22 cellular contexts compared by ENCODE assay signal in genomic region chr13:51538626-51539179, GRCh38. TPM values are rescaled to one million over a fixed set of nuclear protein-coding genes. Genes with fewer than 3 reads are reported as not detected.
DNase-seq lines count a peak whose midpoint lies in the region; ATAC-seq, FAIRE-seq and TF ChIP-seq lines count a peak whose summit lies in the region.
"Had no signal": no experiment of that assay in that cellular context is flagged by ENCODE, and none has a peak within 500 bp of the region (broad histone marks: within the 10 kb centered on the region; RNA-seq: fewer than 3 reads in every experiment).

No MANE protein-coding gene starts in this region.

- no peaks in the 10 kb centered on the region for H3K4me1 ChIP-seq in breast epithelium
- H3K4me1 ChIP-seq in H1 (replicated peaks in 1 of 4; ENCODE audit: control insufficient read depth in 3 of 4, insufficient read depth in 4 of 4, low read length in 3 of 4) = peaks cover 0 to 13% (median 5%) of the 10 kb centered on the region in 4 experiments; a peak in 4 of 7 replicates
- H3K4me1 ChIP-seq in parathyroid adenoma = peaks cover 4% of the 10 kb centered on the region
- peaks cover 37% of the 10 kb centered on the region for H3K4me1 ChIP-seq in vagina

- TF ChIP-seq POLR2A in breast epithelium (IDR thresholded peaks at IDR 0.05) (no peak), H1 (IDR thresholded peaks at IDR 0.05; ENCODE audit: control extremely low read depth in 1 of 2, low read depth in 2 of 2, low read length in 2 of 2) (no peak), vagina (IDR thresholded peaks at IDR 0.05) (no peak)

- TF ChIP-seq EP300 in H1 (IDR thresholded peaks at IDR 0.05; ENCODE audit: borderline replicate concordance in 1 of 2, low read depth in 2 of 2, low read length in 2 of 2) = no peak

- 64% methylated on average over 9 of the region's 9 CpGs; no CpG with 5 or more reads in 1 of the 2 experiments for WGBS in H1 (ENCODE audit: extremely low coverage in 1 of 2, insufficient coverage in 1 of 2, insufficient read length in 1 of 2, insufficient replicate concordance in 2 of 2, low coverage in 1 of 2, low lambda C conversion rate in 2 of 2, missing lambda C conversion rate in 1 of 2), 2 experiments

- no peak overlapping the region for H3K18ac ChIP-seq in H1 (ENCODE audit: extremely low read depth, low read length)

- no peak overlapping the region for H3K4me3 ChIP-seq in breast epithelium
- no peak overlapping the region; a peak in 1 of 8 replicates for H3K4me3 ChIP-seq in H1 (ENCODE audit: extremely low read depth in 1 of 4, insufficient read depth in 2 of 4, low read depth in 3 of 4, low read length in 4 of 4)
- H3K4me3 ChIP-seq in parathyroid adenoma (ENCODE audit: low read depth, low read length) = no peak overlapping the region
- H3K4me3 ChIP-seq in vagina = no peak overlapping the region
- H3K4me3 ChIP-seq: A549, K562, stomach had no signal

- TF ChIP-seq RAD21 in H1 (IDR thresholded peaks at IDR 0.05 in 1 of 2, conservative IDR thresholded peaks at IDR 0.05 in 1 of 2; ENCODE audit: low read depth in 2 of 2, low read length in 2 of 2) = no peak

- no peak overlapping the region; a peak in 1 of 4 replicates for H3K4me2 ChIP-seq in H1 (ENCODE audit: insufficient read depth in 1 of 2, low read depth in 2 of 2, low read length in 2 of 2)
- H3K4me2 ChIP-seq in parathyroid adenoma (ENCODE audit: low read length) = no peak overlapping the region
- H3K4me2 ChIP-seq: A549 had no signal

- H4K8ac ChIP-seq in H1 (ENCODE audit: extremely low read depth, insufficient read depth, low read length) = 0 out of 2 replicates have a peak overlapping the region, but pooled peaks have one; percentile 31

- no peak overlapping the region for H2BK120ac ChIP-seq in H1 (replicated peaks; ENCODE audit: low read depth, low read length)

- H3K36me3 Mint-ChIP-seq in MCF 10A (ENCODE audit: insufficient read depth, unreplicated experiment) (no peaks in the 10 kb centered on the region), progenitor cell of endocrine pancreas (ENCODE audit: insufficient read depth) (no peaks in the 10 kb centered on the region)
- H3K36me3 Mint-ChIP-seq in naive thymus-derived CD8-positive, alpha-beta T cell = no peaks in the 10 kb centered on the region
- H3K36me3 Mint-ChIP-seq: type B pancreatic cell had no signal

- ATAC-seq in naive thymus-derived CD8-positive, alpha-beta T cell = no peak
- ATAC-seq: A549, K562, T-helper 17 cell had no signal

- no peak overlapping the region for H2AK5ac ChIP-seq in H1 (ENCODE audit: low read depth, low read length)

- no peak for DNase-seq in breast epithelium (ENCODE audit: low spot score in 2 of 2)
- no peak for DNase-seq in MCF 10A (ENCODE audit: unreplicated experiment)
- no peak for DNase-seq in H1 (ENCODE audit: low read depth in 1 of 2, low spot score in 2 of 2)
- DNase-seq in vagina (ENCODE audit: extremely low spot score in 2 of 2) = no peak
- no peak for DNase-seq in naive thymus-derived CD8-positive, alpha-beta T cell
- no peak for DNase-seq in progenitor cell of endocrine pancreas (ENCODE audit: low spot score, unreplicated experiment)
- DNase-seq in D341Med (ENCODE audit: low spot score) = no peak
- DNase-seq: activated CD4-positive, alpha-beta T cell treated with anti-CD3 and anti-CD28 coated beads for 48 hours; CD8-positive, alpha-beta memory T cell; mammary epithelial cell; MM.1S; NCI-H146; NCI-H526; occipital lobe; RPMI8226; stomach; T-helper 17 cell had no signal

- H2BK12ac ChIP-seq in H1 (ENCODE audit: low read depth, low read length) = no peak overlapping the region

- no TSS peak for BruUV-seq in MCF 10A (replicated peaks; lab: Mats Ljungman, UMichigan)

- CTCF ChIA-PET in MCF 10A (lab: Yijun Ruan, JAX) = no interaction called here
- CTCF ChIA-PET in H1 (lab: Charles Lee; ENCODE audit: partially characterized antibody) = interaction anchor here (0.9 kb wide), 1 partner anchor 13 kb away, joined by 3 read pairs; no protein-coding TSS in a partner anchor

- H3K9me3 ChIP-seq in breast epithelium (no peaks in the 10 kb centered on the region), H1 (ENCODE audit: insufficient read depth in 2 of 2, low read depth in 1 of 2, low read length in 1 of 2) (no peaks in the 10 kb centered on the region), parathyroid adenoma (ENCODE audit: control insufficient read depth, low read length) (no peaks in the 10 kb centered on the region), vagina (no peaks in the 10 kb centered on the region)
- H3K9me3 ChIP-seq: A549, stomach had no signal

- H3K79me1 ChIP-seq in H1 (ENCODE audit: low read depth, low read length) = no peaks in the 10 kb centered on the region

- H3K4me3 Mint-ChIP-seq in MCF 10A (ENCODE audit: unreplicated experiment) = no peak overlapping the region
- H3K4me3 Mint-ChIP-seq in naive thymus-derived CD8-positive, alpha-beta T cell = no peak overlapping the region
- no peak overlapping the region for H3K4me3 Mint-ChIP-seq in progenitor cell of endocrine pancreas (ENCODE audit: low read depth)
- H3K4me3 Mint-ChIP-seq: B cell; CD8-positive, alpha-beta memory T cell; T-helper 17 cell; type B pancreatic cell had no signal

- H3K9ac ChIP-seq in H1 (replicated peaks in 1 of 4; ENCODE audit: extremely low read depth in 1 of 4, low read depth in 3 of 4, low read length in 3 of 4) (no peak overlapping the region), parathyroid adenoma (no peak overlapping the region)

- H3K9me3 Mint-ChIP-seq in MCF 10A (ENCODE audit: unreplicated experiment) = no peaks in the 10 kb centered on the region
- no peaks in the 10 kb centered on the region for H3K9me3 Mint-ChIP-seq in naive thymus-derived CD8-positive, alpha-beta T cell
- no peaks in the 10 kb centered on the region for H3K9me3 Mint-ChIP-seq in progenitor cell of endocrine pancreas (ENCODE audit: low read depth)
- H3K9me3 Mint-ChIP-seq: CD8-positive, alpha-beta memory T cell; type B pancreatic cell had no signal

- intact Hi-C loops in breast epithelium (cut with DNase I; ENCODE audit: low total_unique reads) (no loop called here), MCF 10A (cut with micrococcal nuclease) (no loop called here), vagina (cut with DNase I) (no loop called here)

- H3K14ac ChIP-seq in H1 (ENCODE audit: insufficient read length) = no peak overlapping the region

- no peak overlapping the region for H4K5ac ChIP-seq in H1 (ENCODE audit: insufficient read length, low read depth, low read length)

- no peaks in the 10 kb centered on the region for H4K20me1 ChIP-seq in H1 (replicated peaks in 1 of 2; ENCODE audit: control insufficient read depth in 1 of 2, insufficient read depth in 2 of 2, low read length in 2 of 2)

- no peak overlapping the region for H3K56ac ChIP-seq in H1 (replicated peaks; ENCODE audit: insufficient read length, low read depth, low read length)

- no peak overlapping the region for H3K23ac ChIP-seq in H1 (ENCODE audit: insufficient read length)

- no peak overlapping the region for H2BK20ac ChIP-seq in H1 (ENCODE audit: low read length)

- POLR2A ChIA-PET in MCF 10A (lab: Yijun Ruan, JAX) (interaction anchor here (0.6 to 3.8 kb wide), 7 partner anchors 12 to 85 kb away, joined by 3 to 20 read pairs (median 6); partner anchors contain the start of gene INTS6), H1 (lab: Charles Lee; ENCODE audit: partially characterized antibody) (interaction anchor here (0.7 to 1.4 kb wide), 2 partner anchors 13 to 45 kb away, joined by 3 to 4 read pairs; no protein-coding TSS in a partner anchor)
- POLR2A ChIA-PET in naive thymus-derived CD8-positive, alpha-beta T cell (lab: Charles Lee) = no interaction called here

- H3K4ac ChIP-seq in H1 (replicated peaks; ENCODE audit: insufficient read length, low read depth, low read length) = peak overlapping the region; percentile 64

- no peaks in the 10 kb centered on the region; the same call in 1 of the 2 replicates for H3K23me2 ChIP-seq in H1 (ENCODE audit: low read depth, low read length)

- H3K36me3 ChIP-seq in breast epithelium (no peaks in the 10 kb centered on the region), H1 (ENCODE audit: control insufficient read depth in 2 of 4, insufficient read depth in 4 of 4, low read length in 3 of 4) (no peaks in the 10 kb centered on the region), parathyroid adenoma (ENCODE audit: control insufficient read depth, insufficient read depth, low read length) (no peaks in the 10 kb centered on the region), vagina (no peaks in the 10 kb centered on the region)
- H3K36me3 ChIP-seq: stomach had no signal

- H3K4me1 Mint-ChIP-seq in MCF 10A (ENCODE audit: insufficient read depth, unreplicated experiment) (peaks cover 28% of the 10 kb centered on the region), progenitor cell of endocrine pancreas (ENCODE audit: low read depth) (peaks cover 11% of the 10 kb centered on the region)
- H3K4me1 Mint-ChIP-seq in naive thymus-derived CD8-positive, alpha-beta T cell = peaks cover 6 to 18% (median 12%) of the 10 kb centered on the region in 4 donors

- TF ChIP-seq CTCF in breast epithelium (IDR thresholded peaks at IDR 0.05) (no peak), MCF 10A (IDR thresholded peaks at IDR 0.05; ENCODE audit: unreplicated experiment) (no peak), H1 (IDR thresholded peaks at IDR 0.05; ENCODE audit: control extremely low read depth in 1 of 3, insufficient read depth in 1 of 3, low read depth in 1 of 3, low read length in 3 of 3) (no peak), parathyroid adenoma (IDR thresholded peaks at IDR 0.05) (no peak), vagina (IDR thresholded peaks at IDR 0.05) (no peak), progenitor cell of endocrine pancreas (IDR thresholded peaks at IDR 0.05; ENCODE audit: unreplicated experiment) (no peak)

- H2BK15ac ChIP-seq in H1 (ENCODE audit: low read length) = no peak overlapping the region

- H3K27ac ChIP-seq in breast epithelium = peak overlapping the region; percentile 59 to 61
- H3K27ac ChIP-seq in H1 (ENCODE audit: low read depth, low read length) = no peak overlapping the region
- peak overlapping the region; percentile 21 for H3K27ac ChIP-seq in parathyroid adenoma
- peak overlapping the region; percentile 72 for H3K27ac ChIP-seq in vagina

- H3K79me2 ChIP-seq in H1 (ENCODE audit: control insufficient read depth in 1 of 2, insufficient read depth in 2 of 2, low read length in 2 of 2) (no peaks in the 10 kb centered on the region), parathyroid adenoma (no peaks in the 10 kb centered on the region)

- no peak overlapping the region for H4K91ac ChIP-seq in H1 (replicated peaks; ENCODE audit: insufficient read length, low read length)

- no peaks in the 10 kb centered on the region for H3K27me3 Mint-ChIP-seq in MCF 10A (ENCODE audit: insufficient read depth, unreplicated experiment)
- peaks cover 0 to 2% (median 0%) of the 10 kb centered on the region in 5 donors for H3K27me3 Mint-ChIP-seq in naive thymus-derived CD8-positive, alpha-beta T cell
- no peaks in the 10 kb centered on the region for H3K27me3 Mint-ChIP-seq in progenitor cell of endocrine pancreas
- H3K27me3 Mint-ChIP-seq: T-helper 17 cell, type B pancreatic cell had no signal

- H2AFZ ChIP-seq in H1 (ENCODE audit: low read length) (no peak overlapping the region), parathyroid adenoma (peak overlapping the region; percentile 63)

- no peak overlapping the region for H3K27ac Mint-ChIP-seq in MCF 10A (ENCODE audit: low read depth, unreplicated experiment)
- peak overlapping the region in 1 of 10 donors; percentile 10 for H3K27ac Mint-ChIP-seq in naive thymus-derived CD8-positive, alpha-beta T cell
- H3K27ac Mint-ChIP-seq in progenitor cell of endocrine pancreas = no peak overlapping the region
- H3K27ac Mint-ChIP-seq: B cell, T-helper 17 cell, type B pancreatic cell had no signal

- H3K27me3 ChIP-seq in breast epithelium = no peaks in the 10 kb centered on the region
- H3K27me3 ChIP-seq in H1 (replicated peaks in 1 of 4; ENCODE audit: control insufficient read depth in 3 of 4, extremely low read depth in 1 of 4, insufficient read depth in 3 of 4, low read length in 3 of 4) = no peaks in the 10 kb centered on the region
- H3K27me3 ChIP-seq in parathyroid adenoma (ENCODE audit: control insufficient read depth, insufficient read depth, low read length) = no peaks in the 10 kb centered on the region
- H3K27me3 ChIP-seq in vagina = no peaks in the 10 kb centered on the region
- H3K27me3 ChIP-seq: stomach had no signal

- no peak for FAIRE-seq in H1 (lab: Jason Lieb, UNC)
- FAIRE-seq: A549, K562 had no signal

- no peak overlapping the region for H2BK5ac ChIP-seq in H1 (ENCODE audit: low read depth, low read length)

RNA-seq across cellular contexts. Expression of gene WDFY2, which starts 45.6 kb away (rescaled TPM):
- total RNA-seq in breast epithelium = 10 to 100 TPM; 21.0 to 27.7 (median 21.4) TPM
- total RNA-seq in MCF 10A (2022) = 46.7 and 56.2 TPM in 2 replicates
- total RNA-seq in H1 (2021; fragmentation: NEBNext Ultra II Directional; extraction: Animal tissue kit (Norgen Biotek cat#: 25700)) = 29.0 and 31.1 TPM in 2 replicates
- polyA plus RNA-seq in H1 (2011; rRNA removed) = 13.5 and 13.9 TPM in 2 replicates
- 18.9 TPM for polyA plus RNA-seq in H1 (2011; cell fraction: cytosol; rRNA removed)
- polyA plus RNA-seq in H1 (2011; cell fraction: nucleus; rRNA removed) = 36.9 TPM
- 16.2 to 20.8 TPM (median 18.3 TPM) in 4 replicates for polyA plus RNA-seq in H1 (2012, experiment 1 of 2)
- 5.1 TPM for polyA plus RNA-seq in H1 (2012, experiment 2 of 2)
- 15.5 TPM for polyA plus RNA-seq in H1 (2013, experiment 1 of 2)
- polyA plus RNA-seq in H1 (2013, experiment 2 of 2) = 14.5 TPM
- 38.2 and 40.9 TPM in 2 replicates for polyA minus RNA-seq in H1 (2011; rRNA and poly(A)+ RNA removed)
- 16.6 TPM for polyA minus RNA-seq in H1 (2011; cell fraction: cytosol; rRNA and poly(A)+ RNA removed)
- 60.5 TPM for polyA minus RNA-seq in H1 (2011; cell fraction: nucleus; rRNA and poly(A)+ RNA removed)
- 26.3 TPM for total RNA-seq in vagina
- 10 to 100 TPM; 23.5 to 24.8 TPM for total RNA-seq in naive thymus-derived CD8-positive, alpha-beta T cell
- 1 to 10 TPM; 3.8 to 4.4 (median 4.0) TPM for polyA plus RNA-seq in naive thymus-derived CD8-positive, alpha-beta T cell
- 17.2 and 18.0 TPM in 2 replicates for total RNA-seq in progenitor cell of endocrine pancreas
